ENCODE assay signal across 12 cellular contexts in genomic region chr3:71680588-71680987, GRCh38. TPM values are rescaled to one million over a fixed set of nuclear protein-coding genes. Genes with fewer than 3 reads are reported as not detected.
A peak's percentile ranks its signal among the peaks of the same experiment; 100 is the strongest.
DNase-seq lines count a peak whose midpoint lies in the region; ATAC-seq and TF ChIP-seq lines count a peak whose summit lies in the region.
"Had no signal": no experiment of that assay in that cellular context is flagged by ENCODE, and none has a peak within 500 bp of the region (broad histone marks: within the 10 kb centered on the region; RNA-seq: fewer than 3 reads in every experiment).

No MANE protein-coding gene starts in this region.

- H3K9me2 ChIP-seq in PC-3 (replicated peaks; ENCODE audit: low read length), result no peaks in the 10 kb centered on the region

- H3K27me3 ChIP-seq in BJ (ENCODE audit: control insufficient read depth, insufficient read depth, low read length) (no peaks in the 10 kb centered on the region), PC-3 (ENCODE audit: low read length) (no peaks in the 10 kb centered on the region)
- H3K27me3 ChIP-seq: BLaER1 treated with 17β-estradiol and CSF1 and Interleukin-3, amounts not matched to agents 10 nM and 100 nM; SJCRH30 had no signal

- ATAC-seq in PC-3 (peak; percentile 79), sciatic nerve (peak; percentile 54), esophagus mucosa (no peak)
- ATAC-seq in stimulated activated naive CD8-positive, alpha-beta T cell treated with anti-CD3 and anti-CD28 coated beads, Interleukin-15, amount 100 ng/mL, for 72 hours, result no peak
- no peak for ATAC-seq in activated CD4-positive, CD25-positive, alpha-beta regulatory T cell treated with anti-CD3 and anti-CD28 coated beads, Interleukin-2, amount 50 U/mL, for 24 hours

- no peaks in the 10 kb centered on the region for H3K9me3 Mint-ChIP-seq in stimulated activated naive CD8-positive, alpha-beta T cell treated with anti-CD3 and anti-CD28 coated beads, Interleukin-15, amount 100 ng/mL, for 72 hours
- H3K9me3 Mint-ChIP-seq: activated naive CD4-positive, alpha-beta T cell treated with anti-CD3 and anti-CD28 coated beads, Interleukin-2, amount 50 U/mL, for 24 hours; effector memory CD8-positive, alpha-beta T cell had no signal

- no peak for TF ChIP-seq CTCF in BJ (IDR thresholded peaks at IDR 0.05; ENCODE audit: insufficient read depth, low read depth, low read length)
- no peak for TF ChIP-seq CTCF in PC-3 (conservative IDR thresholded peaks at IDR 0.05; ENCODE audit: low read depth, low read length)

- no peak overlapping the region for H3K27ac Mint-ChIP-seq in stimulated activated naive CD8-positive, alpha-beta T cell treated with anti-CD3 and anti-CD28 coated beads, Interleukin-15, amount 100 ng/mL, for 72 hours

- BruUV-seq in PC-3 (replicated peaks; lab: Mats Ljungman, UMichigan), result no TSS peak

- intact Hi-C loops in PC-3 (cut with micrococcal nuclease) (loop anchor here (2.0 to 10.0 kb wide), 2 partner anchors 96 to 216 kb away; no protein-coding TSS in a partner anchor), sciatic nerve (cut with DNase I) (no loop called here)

- peaks cover 9% of the 10 kb centered on the region for H3K4me1 Mint-ChIP-seq in stimulated activated naive CD8-positive, alpha-beta T cell treated with anti-CD3 and anti-CD28 coated beads, Interleukin-15, amount 100 ng/mL, for 72 hours

- H2AFZ ChIP-seq in PC-3 (ENCODE audit: low read length), result no peak overlapping the region

- DNase-seq in BJ (ENCODE audit: low read depth) (peak; percentile 37), PC-3 (peak; percentile 77), fibroblast of gingiva (ENCODE audit: low read depth) (peak; percentile 40), sciatic nerve (ENCODE audit: low spot score) (no peak), DMS 273 treated with DMSO at 0.1 percent for 48 hours (lab: John Stamatoyannopoulos, UW) (no peak)
- DNase-seq in stimulated activated naive CD8-positive, alpha-beta T cell treated with anti-CD3 and anti-CD28 coated beads, Interleukin-15, amount 100 ng/mL, for 72 hours, result no peak
- DNase-seq: effector memory CD8-positive, alpha-beta T cell had no signal

- H3K9me3 ChIP-seq in PC-3 (ENCODE audit: low read length), result no peaks in the 10 kb centered on the region
- H3K9me3 ChIP-seq: BLaER1 treated with 17β-estradiol and CSF1 and Interleukin-3, amounts not matched to agents 10 nM and 100 nM; SJCRH30 had no signal

- CTCF ChIA-PET in BJ (lab: Yijun Ruan, JAX), result interaction anchor here (0.7 to 2.1 kb wide), 13 partner anchors 9 to 1158 kb away, joined by 3 to 7 read pairs (median 3); no protein-coding TSS in a partner anchor
- CTCF ChIA-PET in PC-3 (lab: Charles Lee), result interaction anchor here (0.7 to 1.1 kb wide), 5 partner anchors 18 to 365 kb away, joined by 3 to 10 read pairs (median 4); no protein-coding TSS in a partner anchor

- H4K20me1 ChIP-seq in PC-3 (ENCODE audit: low read length), result no peaks in the 10 kb centered on the region
- H4K20me1 ChIP-seq: BLaER1 treated with 17β-estradiol and CSF1 and Interleukin-3, amounts not matched to agents 10 nM and 100 nM had no signal

- H3K4me3 Mint-ChIP-seq in stimulated activated naive CD8-positive, alpha-beta T cell treated with anti-CD3 and anti-CD28 coated beads, Interleukin-15, amount 100 ng/mL, for 72 hours, result no peak overlapping the region
- H3K4me3 Mint-ChIP-seq: activated naive CD4-positive, alpha-beta T cell treated with anti-CD3 and anti-CD28 coated beads, Interleukin-2, amount 50 U/mL, for 24 hours; effector memory CD8-positive, alpha-beta T cell had no signal

- no peaks in the 10 kb centered on the region for H3F3A ChIP-seq in PC-3 (ENCODE audit: low read length, unreplicated experiment)

- no peak overlapping the region for H3K4me3 ChIP-seq in BJ (ENCODE audit: low read depth, low read length)
- peak overlapping the region; percentile 42; the same call in 1 of the 2 replicates for H3K4me3 ChIP-seq in PC-3 (ENCODE audit: low read length)
- H3K4me3 ChIP-seq: BLaER1 treated with 17β-estradiol and CSF1 and Interleukin-3, amounts not matched to agents 10 nM and 100 nM; SJCRH30 had no signal

- H3K4me1 ChIP-seq in PC-3 (ENCODE audit: insufficient read depth, low read length), result peaks cover 25% of the 10 kb centered on the region
- H3K4me1 ChIP-seq: SJCRH30 had no signal

- H3K27me3 Mint-ChIP-seq in stimulated activated naive CD8-positive, alpha-beta T cell treated with anti-CD3 and anti-CD28 coated beads, Interleukin-15, amount 100 ng/mL, for 72 hours, result no peaks in the 10 kb centered on the region
- H3K27me3 Mint-ChIP-seq: activated naive CD4-positive, alpha-beta T cell treated with anti-CD3 and anti-CD28 coated beads, Interleukin-2, amount 50 U/mL, for 24 hours; effector memory CD8-positive, alpha-beta T cell had no signal

- H3K36me3 ChIP-seq in BJ (ENCODE audit: control insufficient read depth, insufficient read depth, low read length) (no peaks in the 10 kb centered on the region), PC-3 (ENCODE audit: low read depth, low read length) (no peaks in the 10 kb centered on the region)
- H3K36me3 ChIP-seq: BLaER1 treated with 17β-estradiol and CSF1 and Interleukin-3, amounts not matched to agents 10 nM and 100 nM; SJCRH30 had no signal

- H3K9ac ChIP-seq in PC-3 (ENCODE audit: low read length), result no peak overlapping the region

- no peaks in the 10 kb centered on the region for H3K79me2 ChIP-seq in PC-3 (ENCODE audit: low read length)

- POLR2A ChIA-PET in BJ (lab: Charles Lee) (no interaction called here), PC-3 (lab: Charles Lee; ENCODE audit: unreplicated experiment) (interaction anchor here (0.6 kb wide), 1 partner anchor 242 kb away, joined by 6 read pairs; no protein-coding TSS in a partner anchor)

- peak overlapping the region; percentile 72 for H3K4me2 ChIP-seq in PC-3 (ENCODE audit: low read length)

- peak overlapping the region; percentile 7; the same call in 1 of the 2 replicates for H3K27ac ChIP-seq in PC-3 (ENCODE audit: low read length)
- H3K27ac ChIP-seq: SJCRH30 had no signal

RNA-seq across cellular contexts. Expression of gene EIF4E3, which starts 44.6 kb away (rescaled TPM):
- polyA plus RNA-seq in BJ (2011; rRNA removed), result 1.1 and 2.8 TPM in 2 replicates
- 0.57 and 1.5 TPM in 2 replicates for polyA minus RNA-seq in BJ (2011; rRNA and poly(A)+ RNA removed)
- 2.2 and 2.5 TPM in 2 replicates for total RNA-seq in PC-3 (2014; rRNA removed)
- total RNA-seq in sciatic nerve, result 36.4 TPM
- 15.7 TPM for total RNA-seq in esophagus mucosa

Comparison
In these comparisons a context has a peak if more than half of its experiments do, and no peak if none do; other contexts are left out.
1. DNase-seq: peak in BJ (single experiment), PC-3 (single experiment) and fibroblast of gingiva (single experiment); none in sciatic nerve (single experiment), stimulated activated naive CD8-positive, alpha-beta T cell treated with anti-CD3 and anti-CD28 coated beads, Interleukin-15, amount 100 ng/mL, for 72 hours (0 of 2) and DMS 273 treated with DMSO at 0.1 percent for 48 hours (single experiment).
2. ATAC-seq: peak in PC-3 (single experiment) and sciatic nerve (single experiment); none in stimulated activated naive CD8-positive, alpha-beta T cell treated with anti-CD3 and anti-CD28 coated beads, Interleukin-15, amount 100 ng/mL, for 72 hours (single experiment), esophagus mucosa (single experiment) and activated CD4-positive, CD25-positive, alpha-beta regulatory T cell treated with anti-CD3 and anti-CD28 coated beads, Interleukin-2, amount 50 U/mL, for 24 hours (0 of 2).